Comparison of ENCODE assay signal across 38 cellular contexts in genomic region chr1:71200503-71200902, GRCh38.
"Had no signal": no experiment of that assay in that cellular context is flagged by ENCODE, and none has a peak within 500 bp of the region (broad histone marks: within the 10 kb centered on the region; RNA-seq: fewer than 3 reads in every experiment).

No MANE protein-coding gene starts in this region.

- H3K27me3 Mint-ChIP-seq: activated B cell treated with CpG ODN at 0.5 μM for 24 hours; activated CD4-positive, alpha-beta memory T cell treated with anti-CD3 and anti-CD28 coated beads for 36 hours; activated CD4-positive, alpha-beta T cell treated with anti-CD3 and anti-CD28 coated beads, Interleukin-2, amount 10 ng/mL, durations not matched to agents 24 days and 14 days; activated CD8-positive, alpha-beta T cell treated with anti-CD3 and anti-CD28 coated beads for 36 hours; activated T-helper 17 cell treated with anti-CD3 and anti-CD28 coated beads, Interleukin-2, amount 50 U/mL, for 72 hours; central memory CD8-positive, alpha-beta T cell had no signal

- DNase-seq: activated B cell treated with CpG ODN at 0.5 μM for 24 hours; activated CD4-positive, alpha-beta memory T cell treated with anti-CD3 and anti-CD28 coated beads for 36 hours; activated CD4-positive, alpha-beta T cell treated with anti-CD3 and anti-CD28 coated beads for 4 hours; activated CD4-positive, alpha-beta T cell treated with anti-CD3 and anti-CD28 coated beads, Interleukin-2, amount 10 ng/mL, durations not matched to agents 24 days and 14 days; activated CD4-positive, alpha-beta T cell treated with anti-CD3 and anti-CD28 coated beads, Interleukin-2, amount 50 U/mL, for 1 hour; activated CD4-positive, alpha-beta T cell treated with anti-CD3 and anti-CD28 coated beads, Interleukin-2, amount 50 U/mL, for 4 hours; activated CD4-positive, CD25-positive, alpha-beta regulatory T cell treated with anti-CD3 and anti-CD28 coated beads, Interleukin-2, amount 50 U/mL, for 72 hours; activated CD8-positive, alpha-beta memory T cell treated with anti-CD3 and anti-CD28 coated beads, Interleukin-2, amount 50 U/mL, for 4 hours; activated CD8-positive, alpha-beta T cell treated with anti-CD3 and anti-CD28 coated beads for 36 hours; activated effector memory CD4-positive, alpha-beta T cell treated with anti-CD3 and anti-CD28 coated beads, Interleukin-2, amount 50 U/mL, for 16 hours; activated gamma-delta T cell treated with Interleukin-2 at 50 U/mL for 16 hours; activated naive CD4-positive, alpha-beta T cell; activated naive CD4-positive, alpha-beta T cell treated with anti-CD3 and anti-CD28 coated beads for 36 hours; activated naive CD4-positive, alpha-beta T cell treated with anti-CD3 and anti-CD28 coated beads, Interleukin-2, amount 50 U/mL, for 16 hours; activated naive CD8-positive, alpha-beta T cell treated with anti-CD3 and anti-CD28 coated beads for 36 hours; activated T-cell treated with anti-CD3 and anti-CD28 coated beads for 4 hours; activated T-cell treated with anti-CD3 and anti-CD28 coated beads, Interleukin-2, amount 50 U/mL, for 1 hour; activated T-cell treated with anti-CD3 and anti-CD28 coated beads, Interleukin-2, amount 50 U/mL, for 4 hours; activated T-cell treated with anti-CD3 and anti-CD28 coated beads, Interleukin-2, amount 50 U/mL, for 72 hours; adrenal gland; amniotic stem cell; aorta; body of pancreas; caudate nucleus; cerebellar nuclear complex; T-helper 1 cell; T-helper 2 cell; T-helper 9 cell had no signal

- FAIRE-seq: astrocyte, bronchial epithelial cell, TTC549 had no signal

- H3K4me1 Mint-ChIP-seq: activated B cell treated with CpG ODN at 0.5 μM for 24 hours; activated CD4-positive, alpha-beta T cell treated with anti-CD3 and anti-CD28 coated beads, Interleukin-2, amount 10 ng/mL, durations not matched to agents 24 days and 14 days; activated naive CD8-positive, alpha-beta T cell treated with anti-CD3 and anti-CD28 coated beads for 36 hours; activated T-helper 17 cell treated with anti-CD3 and anti-CD28 coated beads, Interleukin-2, amount 50 U/mL, for 72 hours; central memory CD8-positive, alpha-beta T cell had no signal

- H3K9me3 ChIP-seq: adrenal gland, body of pancreas had no signal

- H3K27me3 ChIP-seq: adrenal gland, body of pancreas, cardiac muscle cell had no signal

- H3K27ac Mint-ChIP-seq: activated B cell treated with CpG ODN at 0.5 μM for 24 hours; activated CD4-positive, alpha-beta memory T cell treated with anti-CD3 and anti-CD28 coated beads for 36 hours; activated CD4-positive, alpha-beta T cell treated with anti-CD3 and anti-CD28 coated beads, Interleukin-2, amount 10 ng/mL, durations not matched to agents 24 days and 14 days; activated CD8-positive, alpha-beta T cell treated with anti-CD3 and anti-CD28 coated beads for 36 hours; activated naive CD4-positive, alpha-beta T cell treated with anti-CD3 and anti-CD28 coated beads for 36 hours; activated naive CD4-positive, alpha-beta T cell treated with anti-CD3 and anti-CD28 coated beads, Interleukin-2, amount 50 U/mL, for 72 hours; activated naive CD8-positive, alpha-beta T cell treated with anti-CD3 and anti-CD28 coated beads for 36 hours; activated T-cell treated with anti-CD3 and anti-CD28 coated beads, Interleukin-2, amount 50 U/mL, for 72 hours; activated T-helper 1 cell treated with anti-CD3 and anti-CD28 coated beads, Interleukin-12 subunit alpha, Interleukin-12 subunit beta, Interleukin-2, Interleukin-4 antibody, amounts not matched to agents 30 ng/mL and 10 ng/mL and 1 ng/mL, durations not matched to agents 14 hours and 24 hours and 36 hours; activated T-helper 17 cell treated with anti-CD3 and anti-CD28 coated beads, Interleukin-2, amount 50 U/mL, for 72 hours; T-helper 1 cell treated with Interleukin-12 subunit alpha and Interleukin-12 subunit beta and Interleukin-4 antibody, amounts not matched to agents 30 μg/mL and 1 μg/mL, for 36 hours; T-helper 2 cell treated with Interferon-gamma antibody and Interleukin-4, amounts not matched to agents 5 μg/mL and 100 μg/mL, for 36 hours had no signal

- H3K36me3 ChIP-seq: adrenal gland, cardiac muscle cell had no signal

- H3K4me3 ChIP-seq: adrenal gland, body of pancreas, cardiac muscle cell had no signal

- ATAC-seq: activated CD8-positive, alpha-beta T cell treated with anti-CD3 and anti-CD28 coated beads for 36 hours; activated naive CD4-positive, alpha-beta T cell treated with anti-CD3 and anti-CD28 coated beads, Interleukin-2, amount 50 U/mL, for 72 hours; activated T-cell treated with anti-CD3 and anti-CD28 coated beads, Interleukin-2, amount 50 U/mL, for 4 hours; activated T-cell treated with anti-CD3 and anti-CD28 coated beads, Interleukin-2, amount 50 U/mL, for 72 hours; activated T-helper 17 cell treated with anti-CD3 and anti-CD28 coated beads, Interleukin-2, amount 50 U/mL, for 72 hours; body of pancreas had no signal

- H3K4me3 Mint-ChIP-seq: activated B cell treated with CpG ODN at 0.5 μM for 24 hours; activated CD4-positive, alpha-beta memory T cell treated with anti-CD3 and anti-CD28 coated beads for 36 hours; activated CD4-positive, alpha-beta T cell treated with anti-CD3 and anti-CD28 coated beads, Interleukin-2, amount 10 ng/mL, durations not matched to agents 24 days and 14 days; activated CD8-positive, alpha-beta T cell treated with anti-CD3 and anti-CD28 coated beads for 36 hours; activated naive CD4-positive, alpha-beta T cell treated with anti-CD3 and anti-CD28 coated beads for 36 hours; activated naive CD8-positive, alpha-beta T cell treated with anti-CD3 and anti-CD28 coated beads for 36 hours; activated T-cell treated with anti-CD3 and anti-CD28 coated beads, Interleukin-2, amount 50 U/mL, for 4 hours; activated T-cell treated with anti-CD3 and anti-CD28 coated beads, Interleukin-2, amount 50 U/mL, for 72 hours; activated T-helper 1 cell treated with anti-CD3 and anti-CD28 coated beads, Interleukin-12 subunit alpha, Interleukin-12 subunit beta, Interleukin-2, Interleukin-4 antibody, amounts not matched to agents 30 ng/mL and 10 ng/mL and 1 ng/mL, durations not matched to agents 14 hours and 24 hours and 36 hours; activated T-helper 17 cell treated with anti-CD3 and anti-CD28 coated beads, Interleukin-2, amount 50 U/mL, for 72 hours; central memory CD8-positive, alpha-beta T cell; T-helper 1 cell treated with Interleukin-12 subunit alpha and Interleukin-12 subunit beta and Interleukin-4 antibody, amounts not matched to agents 30 μg/mL and 1 μg/mL, for 36 hours; T-helper 2 cell treated with Interferon-gamma antibody and Interleukin-4, amounts not matched to agents 5 μg/mL and 100 μg/mL, for 36 hours had no signal

- H3K4me1 ChIP-seq: adrenal gland, body of pancreas had no signal

- H3K36me3 Mint-ChIP-seq: activated CD4-positive, alpha-beta memory T cell treated with anti-CD3 and anti-CD28 coated beads for 36 hours; activated naive CD4-positive, alpha-beta T cell treated with anti-CD3 and anti-CD28 coated beads, Interleukin-2, amount 50 U/mL, for 72 hours; activated naive CD8-positive, alpha-beta T cell treated with anti-CD3 and anti-CD28 coated beads for 36 hours had no signal

- H3K9me3 Mint-ChIP-seq: activated B cell treated with CpG ODN at 0.5 μM for 24 hours; activated CD4-positive, alpha-beta T cell treated with anti-CD3 and anti-CD28 coated beads, Interleukin-2, amount 10 ng/mL, durations not matched to agents 24 days and 14 days; activated CD8-positive, alpha-beta T cell treated with anti-CD3 and anti-CD28 coated beads for 36 hours; activated naive CD4-positive, alpha-beta T cell treated with anti-CD3 and anti-CD28 coated beads for 36 hours; activated naive CD4-positive, alpha-beta T cell treated with anti-CD3 and anti-CD28 coated beads, Interleukin-2, amount 50 U/mL, for 72 hours; activated naive CD8-positive, alpha-beta T cell treated with anti-CD3 and anti-CD28 coated beads for 36 hours; activated T-cell treated with anti-CD3 and anti-CD28 coated beads, Interleukin-2, amount 50 U/mL, for 4 hours; activated T-cell treated with anti-CD3 and anti-CD28 coated beads, Interleukin-2, amount 50 U/mL, for 72 hours; activated T-helper 1 cell treated with anti-CD3 and anti-CD28 coated beads, Interleukin-12 subunit alpha, Interleukin-12 subunit beta, Interleukin-2, Interleukin-4 antibody, amounts not matched to agents 30 ng/mL and 10 ng/mL and 1 ng/mL, durations not matched to agents 14 hours and 24 hours and 36 hours; T-helper 1 cell treated with Interleukin-12 subunit alpha and Interleukin-12 subunit beta and Interleukin-4 antibody, amounts not matched to agents 30 μg/mL and 1 μg/mL, for 36 hours; T-helper 2 cell treated with Interferon-gamma antibody and Interleukin-4, amounts not matched to agents 5 μg/mL and 100 μg/mL, for 36 hours had no signal
